8 cellular contexts compared by ENCODE assay signal in genomic region chr11:68120212-68121066, GRCh38. TPM values are rescaled to one million over a fixed set of nuclear protein-coding genes. Genes with fewer than 3 reads are reported as not detected.
DNase-seq lines count a peak whose midpoint lies in the region; ATAC-seq and TF ChIP-seq lines count a peak whose summit lies in the region.

No MANE protein-coding gene starts in this region.

- H3K4me3 Mint-ChIP-seq in activated naive CD4-positive, alpha-beta T cell treated with anti-CD3 and anti-CD28 coated beads, Interleukin-2, amount 50 U/mL, for 24 hours: peak overlapping the region; percentile 93

- no peaks in the 10 kb centered on the region for H3K9me3 ChIP-seq in PC-9 (ENCODE audit: insufficient read depth, low read depth)
- no peaks in the 10 kb centered on the region for H3K9me3 ChIP-seq in osteoblast (ENCODE audit: low read depth, low read length)

- H3K9me3 Mint-ChIP-seq in activated naive CD4-positive, alpha-beta T cell treated with anti-CD3 and anti-CD28 coated beads, Interleukin-2, amount 50 U/mL, for 24 hours: no peaks in the 10 kb centered on the region

- no peaks in the 10 kb centered on the region for H3K27me3 ChIP-seq in PC-9 (ENCODE audit: insufficient read depth, low read depth)
- no peaks in the 10 kb centered on the region for H3K27me3 ChIP-seq in osteoblast (ENCODE audit: insufficient read depth, low read length)

- H3K36me3 Mint-ChIP-seq in activated naive CD4-positive, alpha-beta T cell treated with anti-CD3 and anti-CD28 coated beads, Interleukin-2, amount 50 U/mL, for 24 hours: no peaks in the 10 kb centered on the region

- peaks cover 8% of the 10 kb centered on the region for H3K4me1 Mint-ChIP-seq in activated naive CD4-positive, alpha-beta T cell treated with anti-CD3 and anti-CD28 coated beads, Interleukin-2, amount 50 U/mL, for 24 hours

- peaks cover 49% of the 10 kb centered on the region for H4K20me1 ChIP-seq in PC-9 (ENCODE audit: insufficient read depth)
- H4K20me1 ChIP-seq in osteoblast (ENCODE audit: insufficient read depth, low read length): peaks cover 10% of the 10 kb centered on the region

- BruUV-seq in PC-9 (replicated peaks; lab: Mats Ljungman, UMichigan): no TSS peak

- CTCF ChIA-PET in PC-9 (lab: Charles Lee): interaction anchor here (0.6 kb wide), 2 partner anchors 687 to 1215 kb away, joined by 4 to 6 read pairs; no protein-coding TSS in a partner anchor

- DNase-seq in SIG-M5 treated with dmso at 0.1 percent for 504 hours (lab: John Stamatoyannopoulos, UW; ENCODE audit: unreplicated experiment): peak; percentile 32
- no peak for DNase-seq in SIG-M5 (lab: John Stamatoyannopoulos, UW)
- DNase-seq in PC-9: peak in 1 of 2 experiments; percentile 50
- DNase-seq in Right ventricle myocardium inferior (ENCODE audit: missing footprints): peak; percentile 81
- peak; percentile 90 for DNase-seq in osteoblast (ENCODE audit: insufficient read length, low spot score, missing footprints)

- H3K36me3 ChIP-seq in PC-9 (ENCODE audit: low read depth) (peaks cover 25% of the 10 kb centered on the region), osteoblast (ENCODE audit: insufficient read depth, low read length) (no peaks in the 10 kb centered on the region)

- H3K4me2 ChIP-seq in PC-9 (peak overlapping the region; percentile 92), osteoblast (ENCODE audit: insufficient read depth, low read length) (peak overlapping the region; percentile 70)

- TF ChIP-seq CTCF in PC-9 (conservative IDR thresholded peaks at IDR 0.05) (no peak), osteoblast (IDR thresholded peaks at IDR 0.05; ENCODE audit: extremely low read depth, low read depth, low read length) (no peak)

- ATAC-seq in HG02973 (IDR thresholded peaks at IDR 0.05; ENCODE audit: unreplicated experiment) (peak; percentile 11), Right ventricle myocardium inferior (no peak), HG03565 (IDR thresholded peaks at IDR 0.05; ENCODE audit: unreplicated experiment) (no peak)

- H3K27ac ChIP-seq in PC-9 (peak overlapping the region; percentile 52), osteoblast (ENCODE audit: low read depth, low read length) (peak overlapping the region; percentile 51)

- intact Hi-C loops in PC-9 (cut with micrococcal nuclease; ENCODE audit: unreplicated experiment) (loop anchor here (2.0 to 5.0 kb wide), 2 partner anchors 78 to 88 kb away; no protein-coding TSS in a partner anchor), Right ventricle myocardium inferior (cut with DNase I) (loop anchor here (5.0 kb wide), 2 partner anchors 88 to 92 kb away; partner anchors contain the start of genes KMT5B and NDUFS8)

- H3K4me1 ChIP-seq in PC-9 (replicated peaks; ENCODE audit: insufficient read depth) (peaks cover 77% of the 10 kb centered on the region), osteoblast (ENCODE audit: insufficient read depth, low read length) (peaks cover 32% of the 10 kb centered on the region)

- H2AFZ ChIP-seq in PC-9 (no peak overlapping the region), osteoblast (ENCODE audit: low read length) (peak overlapping the region; percentile 1)

- H3K79me2 ChIP-seq in PC-9 (ENCODE audit: low read depth) (peaks cover 64% of the 10 kb centered on the region), osteoblast (ENCODE audit: insufficient read depth, low read length) (peaks cover 44% of the 10 kb centered on the region)

- H3K27me3 Mint-ChIP-seq in activated naive CD4-positive, alpha-beta T cell treated with anti-CD3 and anti-CD28 coated beads, Interleukin-2, amount 50 U/mL, for 24 hours: no peaks in the 10 kb centered on the region

- POLR2A ChIA-PET in PC-9 (lab: Charles Lee; ENCODE audit: unreplicated experiment): interaction anchor here (0.6 kb wide), 4 partner anchors 27 to 115 kb away, joined by 3 to 38 read pairs (median 6); no protein-coding TSS in a partner anchor

- H3K4me3 ChIP-seq in PC-9 (peak overlapping the region; percentile 92), osteoblast (ENCODE audit: insufficient read depth, low read length) (peak overlapping the region; percentile 68)

- no peaks in the 10 kb centered on the region for H3K9me2 ChIP-seq in PC-9 (ENCODE audit: insufficient read depth)

- peak overlapping the region; percentile 72 for H3K27ac Mint-ChIP-seq in activated naive CD4-positive, alpha-beta T cell treated with anti-CD3 and anti-CD28 coated beads, Interleukin-2, amount 50 U/mL, for 24 hours

- H3F3A ChIP-seq in PC-9 (ENCODE audit: insufficient read depth, low read depth): peaks cover 38% of the 10 kb centered on the region

RNA-seq across cellular contexts. Expression of gene CHKA, which starts 0.7 kb away (rescaled TPM):
- 84.2 and 90.5 TPM in 2 replicates for total RNA-seq in PC-9 (2021)
- total RNA-seq in Right ventricle myocardium inferior: 7.6 TPM
- 26.5 and 29.0 TPM in 2 replicates for total RNA-seq in osteoblast
